Comparison of ENCODE assay signal across 34 cellular contexts in genomic region chr4:145341381-145341780, GRCh38.
"Had no signal": no experiment of that assay in that cellular context is flagged by ENCODE, and none has a peak within 500 bp of the region (broad histone marks: within the 10 kb centered on the region; RNA-seq: fewer than 3 reads in every experiment).

No MANE protein-coding gene starts in this region.

- H3K4me1 ChIP-seq: adrenal gland, breast epithelium, colonic mucosa, esophagus squamous epithelium, gastroesophageal sphincter had no signal

- H3K36me3 Mint-ChIP-seq: activated CD4-positive, alpha-beta memory T cell treated with anti-CD3 and anti-CD28 coated beads for 36 hours; activated CD8-positive, alpha-beta memory T cell treated with anti-CD3 and anti-CD28 coated beads, Interleukin-2, amount 10 ng/mL, durations not matched to agents 7 days and 5 days; activated naive CD4-positive, alpha-beta T cell treated with anti-CD3 and anti-CD28 coated beads, Interleukin-2, amount 50 U/mL, for 24 hours; activated naive CD8-positive, alpha-beta T cell treated with anti-CD3 and anti-CD28 coated beads for 36 hours; brain had no signal

- H3K9me3 Mint-ChIP-seq: activated CD4-positive, alpha-beta memory T cell treated with anti-CD3 and anti-CD28 coated beads for 36 hours; activated CD4-positive, alpha-beta T cell treated with anti-CD3 and anti-CD28 coated beads, Interleukin-2, amount 10 ng/mL, durations not matched to agents 24 days and 14 days; activated naive CD4-positive, alpha-beta T cell treated with anti-CD3 and anti-CD28 coated beads for 36 hours; activated naive CD4-positive, alpha-beta T cell treated with anti-CD3 and anti-CD28 coated beads, Interleukin-2, amount 50 U/mL, for 24 hours; activated naive CD8-positive, alpha-beta T cell treated with anti-CD3 and anti-CD28 coated beads for 36 hours; activated naive CD8-positive, alpha-beta T cell treated with anti-CD3 and anti-CD28 coated beads, Interleukin-2, amount 50 U/mL, for 24 hours; activated T-helper 1 cell treated with anti-CD3 and anti-CD28 coated beads, Interleukin-12 subunit alpha, Interleukin-12 subunit beta, Interleukin-2, Interleukin-4 antibody, amounts not matched to agents 30 ng/mL and 10 ng/mL and 1 ng/mL, durations not matched to agents 14 hours and 24 hours and 36 hours; activated T-helper 2 cell treated with anti-CD3 and anti-CD28 coated beads, Interferon-gamma antibody, Interleukin-2, Interleukin-4, amounts not matched to agents 10 μg/mL and 5 μg/mL and 100 μg/mL, durations not matched to agents 14 hours and 24 hours and 36 hours; brain; endodermal cell had no signal

- H3K27me3 Mint-ChIP-seq: activated CD4-positive, alpha-beta memory T cell treated with anti-CD3 and anti-CD28 coated beads for 36 hours; activated CD4-positive, alpha-beta T cell treated with anti-CD3 and anti-CD28 coated beads for 36 hours; activated CD8-positive, alpha-beta memory T cell treated with anti-CD3 and anti-CD28 coated beads, Interleukin-2, amount 10 ng/mL, durations not matched to agents 7 days and 5 days; activated naive CD8-positive, alpha-beta T cell treated with anti-CD3 and anti-CD28 coated beads for 36 hours; activated naive CD8-positive, alpha-beta T cell treated with anti-CD3 and anti-CD28 coated beads, Interleukin-2, amount 50 U/mL, for 24 hours; brain; dendritic cell treated with granulocyte-macrophage colony-stimulating factor and Interleukin-4, amounts not matched to agents 40 ng/mL and 50 ng/mL, for 4 days had no signal

- DNase-seq: activated CD4-positive, alpha-beta memory T cell treated with anti-CD3 and anti-CD28 coated beads for 36 hours; activated CD4-positive, alpha-beta T cell treated with anti-CD3 and anti-CD28 coated beads for 36 hours; activated CD4-positive, alpha-beta T cell treated with anti-CD3 and anti-CD28 coated beads, Interleukin-2, amount 10 ng/mL, durations not matched to agents 24 days and 14 days; activated CD4-positive, CD25-positive, alpha-beta regulatory T cell; activated CD4-positive, CD25-positive, alpha-beta regulatory T cell treated with anti-CD3 and anti-CD28 coated beads, Interleukin-2, amount 50 U/mL, for 72 hours; activated CD8-positive, alpha-beta memory T cell treated with anti-CD3 and anti-CD28 coated beads, Interleukin-2, amount 10 ng/mL, durations not matched to agents 7 days and 5 days; activated CD8-positive, alpha-beta memory T cell treated with anti-CD3 and anti-CD28 coated beads, Interleukin-2, amount 50 U/mL, for 4 hours; activated CD8-positive, alpha-beta T cell treated with anti-CD3 and anti-CD28 coated beads, Interleukin-2, amount 10 ng/mL, durations not matched to agents 7 days and 5 days; activated effector memory CD4-positive, alpha-beta T cell treated with anti-CD3 and anti-CD28 coated beads, Interleukin-2, amount 50 U/mL, for 16 hours; activated naive CD4-positive, alpha-beta T cell treated with anti-CD3 and anti-CD28 coated beads for 36 hours; activated naive CD8-positive, alpha-beta T cell treated with anti-CD3 and anti-CD28 coated beads for 36 hours; activated naive CD8-positive, alpha-beta T cell treated with anti-CD3 and anti-CD28 coated beads, Interleukin-2, amount 50 U/mL, for 24 hours; activated T-cell treated with anti-CD3 and anti-CD28 coated beads, Interleukin-2, amount 50 U/mL, for 1 hour; activated T-cell treated with anti-CD3 and anti-CD28 coated beads, Interleukin-2, amount 50 U/mL, for 48 hours; adrenal gland; amygdala; aorta; central memory CD4-positive, alpha-beta T cell; cerebellar nuclear complex; colonic mucosa; dorsolateral prefrontal cortex; effector memory CD4-positive, alpha-beta T cell; endodermal cell; esophagus squamous epithelium; foreskin melanocyte; T-helper 2 cell had no signal

- H3K4me3 Mint-ChIP-seq: activated CD4-positive, alpha-beta memory T cell treated with anti-CD3 and anti-CD28 coated beads for 36 hours; activated CD4-positive, alpha-beta T cell treated with anti-CD3 and anti-CD28 coated beads for 36 hours; activated CD4-positive, alpha-beta T cell treated with anti-CD3 and anti-CD28 coated beads, Interleukin-2, amount 10 ng/mL, durations not matched to agents 24 days and 14 days; activated CD8-positive, alpha-beta memory T cell treated with anti-CD3 and anti-CD28 coated beads, Interleukin-2, amount 10 ng/mL, durations not matched to agents 7 days and 5 days; activated CD8-positive, alpha-beta T cell treated with anti-CD3 and anti-CD28 coated beads, Interleukin-2, amount 10 ng/mL, durations not matched to agents 7 days and 5 days; activated naive CD4-positive, alpha-beta T cell treated with anti-CD3 and anti-CD28 coated beads for 36 hours; activated naive CD4-positive, alpha-beta T cell treated with anti-CD3 and anti-CD28 coated beads, Interleukin-2, amount 50 U/mL, for 24 hours; activated naive CD8-positive, alpha-beta T cell treated with anti-CD3 and anti-CD28 coated beads for 36 hours; activated naive CD8-positive, alpha-beta T cell treated with anti-CD3 and anti-CD28 coated beads, Interleukin-2, amount 50 U/mL, for 24 hours; activated T-helper 1 cell treated with anti-CD3 and anti-CD28 coated beads, Interleukin-12 subunit alpha, Interleukin-12 subunit beta, Interleukin-2, Interleukin-4 antibody, amounts not matched to agents 30 ng/mL and 10 ng/mL and 1 ng/mL, durations not matched to agents 14 hours and 24 hours and 36 hours; brain; dendritic cell treated with granulocyte-macrophage colony-stimulating factor and Interleukin-4, amounts not matched to agents 40 ng/mL and 50 ng/mL, for 4 days; endodermal cell had no signal

- H3K4me1 Mint-ChIP-seq: activated CD4-positive, alpha-beta T cell treated with anti-CD3 and anti-CD28 coated beads for 36 hours; activated CD4-positive, alpha-beta T cell treated with anti-CD3 and anti-CD28 coated beads, Interleukin-2, amount 10 ng/mL, durations not matched to agents 24 days and 14 days; activated CD8-positive, alpha-beta memory T cell treated with anti-CD3 and anti-CD28 coated beads, Interleukin-2, amount 10 ng/mL, durations not matched to agents 7 days and 5 days; activated naive CD4-positive, alpha-beta T cell treated with anti-CD3 and anti-CD28 coated beads, Interleukin-2, amount 50 U/mL, for 24 hours; activated naive CD8-positive, alpha-beta T cell treated with anti-CD3 and anti-CD28 coated beads for 36 hours; activated naive CD8-positive, alpha-beta T cell treated with anti-CD3 and anti-CD28 coated beads, Interleukin-2, amount 50 U/mL, for 24 hours; brain had no signal

- H3K4me3 ChIP-seq: adrenal gland, breast epithelium, cardiac muscle cell, colonic mucosa, dorsolateral prefrontal cortex, esophagus squamous epithelium, gastroesophageal sphincter had no signal

- H3K27ac ChIP-seq: adrenal gland, breast epithelium, cardiac muscle cell, colonic mucosa, dorsolateral prefrontal cortex, esophagus squamous epithelium, gastroesophageal sphincter had no signal

- H3K27me3 ChIP-seq: adrenal gland, breast epithelium, cardiac muscle cell, colonic mucosa, gastroesophageal sphincter had no signal

- H3K27ac Mint-ChIP-seq: activated CD4-positive, alpha-beta memory T cell treated with anti-CD3 and anti-CD28 coated beads for 36 hours; activated CD4-positive, alpha-beta T cell treated with anti-CD3 and anti-CD28 coated beads for 36 hours; activated CD4-positive, alpha-beta T cell treated with anti-CD3 and anti-CD28 coated beads, Interleukin-2, amount 10 ng/mL, durations not matched to agents 24 days and 14 days; activated CD8-positive, alpha-beta memory T cell treated with anti-CD3 and anti-CD28 coated beads, Interleukin-2, amount 10 ng/mL, durations not matched to agents 7 days and 5 days; activated CD8-positive, alpha-beta T cell treated with anti-CD3 and anti-CD28 coated beads, Interleukin-2, amount 10 ng/mL, durations not matched to agents 7 days and 5 days; activated naive CD4-positive, alpha-beta T cell treated with anti-CD3 and anti-CD28 coated beads for 36 hours; activated naive CD4-positive, alpha-beta T cell treated with anti-CD3 and anti-CD28 coated beads, Interleukin-2, amount 50 U/mL, for 24 hours; activated naive CD8-positive, alpha-beta T cell treated with anti-CD3 and anti-CD28 coated beads for 36 hours; activated naive CD8-positive, alpha-beta T cell treated with anti-CD3 and anti-CD28 coated beads, Interleukin-2, amount 50 U/mL, for 24 hours; activated T-helper 1 cell treated with anti-CD3 and anti-CD28 coated beads, Interleukin-12 subunit alpha, Interleukin-12 subunit beta, Interleukin-2, Interleukin-4 antibody, amounts not matched to agents 30 ng/mL and 10 ng/mL and 1 ng/mL, durations not matched to agents 14 hours and 24 hours and 36 hours; activated T-helper 2 cell treated with anti-CD3 and anti-CD28 coated beads, Interferon-gamma antibody, Interleukin-2, Interleukin-4, amounts not matched to agents 10 μg/mL and 5 μg/mL and 100 μg/mL, durations not matched to agents 14 hours and 24 hours and 36 hours; brain; dendritic cell treated with granulocyte-macrophage colony-stimulating factor and Interleukin-4, amounts not matched to agents 40 ng/mL and 50 ng/mL, for 4 days; endodermal cell had no signal

- H3K9me3 ChIP-seq: adrenal gland, breast epithelium, colonic mucosa, esophagus squamous epithelium, gastroesophageal sphincter had no signal

- H3K36me3 ChIP-seq: adrenal gland, breast epithelium, cardiac muscle cell, colonic mucosa, esophagus squamous epithelium, gastroesophageal sphincter had no signal
